In genomic region chr18:77052656-77053309, GRCh38 we compare ENCODE assay signal across 9 cellular contexts.
DNase-seq lines count a peak whose midpoint lies in the region; ATAC-seq and TF ChIP-seq lines count a peak whose summit lies in the region.
"Had no signal": no experiment of that assay in that cellular context is flagged by ENCODE, and none has a peak within 500 bp of the region (broad histone marks: within the 10 kb centered on the region; RNA-seq: fewer than 3 reads in every experiment).

No MANE protein-coding gene starts in this region.

- H3K9ac ChIP-seq in skeletal muscle tissue (ENCODE audit: low read depth in 1 of 3, low read length in 3 of 3): peak overlapping the region; percentile 12 to 29 (median 16)

- H3K4me3 ChIP-seq in HL-60 (replicated peaks; ENCODE audit: insufficient read depth, low read length) (no peak overlapping the region), skeletal muscle tissue (ENCODE audit: low read length in 3 of 3) (no peak overlapping the region)
- H3K4me3 ChIP-seq: cardiac muscle cell had no signal

- H3K9me3 ChIP-seq in skeletal muscle tissue (ENCODE audit: control insufficient read depth in 3 of 3, low read length in 3 of 3): no peaks in the 10 kb centered on the region

- TF ChIP-seq CTCF in HL-60 (IDR thresholded peaks at IDR 0.05; ENCODE audit: insufficient read depth, low read length): no peak

- H3K27me3 ChIP-seq in HL-60 (ENCODE audit: insufficient read depth, poor library complexity, severe bottlenecking): no peaks in the 10 kb centered on the region
- no peaks in the 10 kb centered on the region for H3K27me3 ChIP-seq in skeletal muscle tissue (ENCODE audit: control insufficient read depth in 3 of 3, insufficient read depth in 3 of 3, low read length in 3 of 3)
- H3K27me3 ChIP-seq: cardiac muscle cell had no signal

- H3K4me1 ChIP-seq in skeletal muscle tissue (ENCODE audit: control insufficient read depth in 3 of 3, insufficient read depth in 3 of 3, low read length in 3 of 3): peaks cover 55 to 59% (median 56%) of the 10 kb centered on the region in 3 donors

- peak in 1 of 2 experiments; percentile 97 for DNase-seq in HL-60 (ENCODE audit: low read depth in 1 of 2, low spot score in 1 of 2)
- DNase-seq in activated CD4-positive, CD25-positive, alpha-beta regulatory T cell treated with anti-CD3 and anti-CD28 coated beads, Interleukin-2, amount 50 U/mL, for 72 hours: no peak
- no peak for DNase-seq in retina

- no peaks in the 10 kb centered on the region for H3K36me3 ChIP-seq in skeletal muscle tissue (ENCODE audit: control insufficient read depth in 3 of 3, insufficient read depth in 3 of 3, low read length in 3 of 3)
- H3K36me3 ChIP-seq: cardiac muscle cell had no signal

- H3K27ac ChIP-seq in HL-60 (replicated peaks) (peak overlapping the region; percentile 93), angular gyrus (ENCODE audit: low read depth, low read length) (peak overlapping the region; percentile 96), skeletal muscle tissue (ENCODE audit: low read depth, low read length) (peak overlapping the region; percentile 56)
- H3K27ac ChIP-seq: cardiac muscle cell, RWPE1 had no signal

- peak; percentile 24 for ATAC-seq in GM21367 (IDR thresholded peaks at IDR 0.05; ENCODE audit: unreplicated experiment)
- no peak for ATAC-seq in HG03457 (IDR thresholded peaks at IDR 0.05; ENCODE audit: unreplicated experiment)
